Comparison of ENCODE assay signal across 8 cellular contexts in genomic region chr12:115337693-115338543, GRCh38.
A peak's percentile ranks its signal among the peaks of the same experiment; 100 is the strongest.
DNase-seq lines count a peak whose midpoint lies in the region; ATAC-seq and TF ChIP-seq lines count a peak whose summit lies in the region.

No MANE protein-coding gene starts in this region.

- no peaks in the 10 kb centered on the region for H3K9me3 ChIP-seq in CD4-positive, alpha-beta T cell (ENCODE audit: control insufficient read depth, low read length)

- no peak overlapping the region for H3K4me2 ChIP-seq in mesendoderm (ENCODE audit: low read length)

- no peak for TF ChIP-seq CTCF in AG09319 (IDR thresholded peaks at IDR 0.05; ENCODE audit: low read depth, low read length)
- no peak for TF ChIP-seq CTCF in coronary artery (IDR thresholded peaks at IDR 0.05)
- TF ChIP-seq CTCF in CD4-positive, alpha-beta T cell (IDR thresholded peaks at IDR 0.05), result no peak

- H3K4me3 ChIP-seq in coronary artery, result no peak overlapping the region
- H3K4me3 ChIP-seq in mesendoderm (ENCODE audit: low read length), result no peak overlapping the region

- no peaks in the 10 kb centered on the region for H3K79me2 ChIP-seq in mesendoderm (ENCODE audit: control insufficient read depth, insufficient read depth, low read length)

- no peaks in the 10 kb centered on the region for H3K27me3 Mint-ChIP-seq in CD4-positive, alpha-beta T cell

- H2AK5ac ChIP-seq in mesendoderm (ENCODE audit: low read length), result no peak overlapping the region

- no CpG with 5 or more reads among the region's 12 CpGs for WGBS in mesendoderm (ENCODE audit: extremely low coverage, insufficient coverage, low lambda C conversion rate)

- H3K4me3 Mint-ChIP-seq in CD4-positive, alpha-beta T cell, result no peak overlapping the region

- H2BK5ac ChIP-seq in mesendoderm (ENCODE audit: low read length), result no peak overlapping the region

- H3K9me3 Mint-ChIP-seq in CD4-positive, alpha-beta T cell, result peaks cover 14% of the 10 kb centered on the region

- POLR2A ChIA-PET in CD4-positive, alpha-beta T cell (lab: Charles Lee), result no interaction called here

- no peak overlapping the region for H2BK15ac ChIP-seq in mesendoderm (replicated peaks; ENCODE audit: low read depth)

- CTCF ChIA-PET in CD4-positive, alpha-beta T cell (lab: Charles Lee), result no interaction called here

- H3K36me3 ChIP-seq in mesendoderm (ENCODE audit: control insufficient read depth, insufficient read depth, low read length), result no peaks in the 10 kb centered on the region

- H3K4me1 Mint-ChIP-seq in CD4-positive, alpha-beta T cell (ENCODE audit: low read depth), result no peaks in the 10 kb centered on the region

- no peaks in the 10 kb centered on the region for H3K79me1 ChIP-seq in mesendoderm (ENCODE audit: low read length)

- no peak overlapping the region for H3K56ac ChIP-seq in mesendoderm (ENCODE audit: low read length)

- peak; percentile 49 for DNase-seq in AG09319 (ENCODE audit: extremely low read depth, low read depth)
- DNase-seq in NCI-H1436 (lab: John Stamatoyannopoulos, UW), result peak; percentile 67
- DNase-seq in coronary artery (ENCODE audit: low spot score), result peak; percentile 78
- DNase-seq in mesendoderm, result peak; percentile 73
- DNase-seq in NCI-H774 (lab: John Stamatoyannopoulos, UW), result no peak
- no peak for DNase-seq in CD4-positive, alpha-beta T cell

- no peaks in the 10 kb centered on the region for H3K36me3 Mint-ChIP-seq in CD4-positive, alpha-beta T cell (ENCODE audit: low read depth)

- H3K4me1 ChIP-seq in mesendoderm (ENCODE audit: control insufficient read depth, low read depth, low read length), result no peaks in the 10 kb centered on the region

- no peak overlapping the region for H4K5ac ChIP-seq in mesendoderm (ENCODE audit: low read length)

- H3K27ac Mint-ChIP-seq in CD4-positive, alpha-beta T cell, result no peak overlapping the region

- no peaks in the 10 kb centered on the region for H3K27me3 ChIP-seq in mesendoderm (ENCODE audit: insufficient read depth, low read length, poor library complexity)
- no peaks in the 10 kb centered on the region for H3K27me3 ChIP-seq in CD4-positive, alpha-beta T cell (ENCODE audit: control insufficient read depth, insufficient read depth, low read length)

- H3K9ac ChIP-seq in mesendoderm (ENCODE audit: low read length), result no peak overlapping the region

- no peak overlapping the region for H3K4ac ChIP-seq in mesendoderm (ENCODE audit: low read depth, low read length)

- no peak overlapping the region for H2BK120ac ChIP-seq in mesendoderm (ENCODE audit: low read depth, low read length)

- no peak overlapping the region for H4K8ac ChIP-seq in mesendoderm (ENCODE audit: low read depth, low read length)

- H3K23ac ChIP-seq in mesendoderm (ENCODE audit: low read length), result no peak overlapping the region

- H3K18ac ChIP-seq in mesendoderm (ENCODE audit: low read length), result no peak overlapping the region

- intact Hi-C loops in CD4-positive, alpha-beta T cell (cut with DNase I, micrococcal nuclease), result no loop called here

- H3K27ac ChIP-seq in coronary artery, result peak overlapping the region; percentile 12 to 81
- H3K27ac ChIP-seq in mesendoderm (ENCODE audit: low read depth, low read length), result no peak overlapping the region
- H3K27ac ChIP-seq in CD4-positive, alpha-beta T cell (ENCODE audit: low read depth, low read length), result no peak overlapping the region

- no peak for ATAC-seq in HG03039 (IDR thresholded peaks at IDR 0.05; ENCODE audit: unreplicated experiment)
- no peak for ATAC-seq in CD4-positive, alpha-beta T cell (ENCODE audit: poor library complexity)
- no peak for ATAC-seq in HG03135 (IDR thresholded peaks at IDR 0.05; ENCODE audit: unreplicated experiment)

Comparison
In these comparisons a context has a peak if more than half of its experiments do, and no peak if none do; other contexts are left out.
1. DNase-seq: peak in AG09319 (single experiment), NCI-H1436 (single experiment), coronary artery (single experiment) and mesendoderm (single experiment); none in NCI-H774 (single experiment) and CD4-positive, alpha-beta T cell (0 of 10).
2. H3K27ac ChIP-seq: peak in coronary artery (2 of 2); none in mesendoderm (single experiment) and CD4-positive, alpha-beta T cell (single experiment).